9 cellular contexts compared by ENCODE assay signal in the genomic region with DNA sequence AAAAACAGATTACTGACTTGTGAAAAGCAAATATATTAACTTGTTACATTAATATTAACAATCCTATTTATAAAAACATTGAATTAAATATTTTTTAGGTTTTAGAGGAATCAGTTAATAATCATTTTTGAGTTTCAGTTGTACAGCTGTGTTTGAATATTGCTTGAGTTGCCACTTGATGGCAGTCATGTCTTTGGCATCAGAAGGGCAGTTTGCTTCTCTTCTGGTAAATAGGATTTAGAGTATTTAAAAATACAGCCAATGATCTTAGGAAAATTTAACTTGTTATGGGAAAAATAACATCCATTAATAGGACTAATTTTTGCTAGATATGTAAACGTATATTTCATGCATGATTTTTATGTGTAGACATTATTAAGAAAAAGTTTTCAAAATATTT.
A peak's percentile ranks its signal among the peaks of the same experiment; 100 is the strongest.
DNase-seq lines count a peak whose midpoint lies in the region; ATAC-seq, FAIRE-seq and TF ChIP-seq lines count a peak whose summit lies in the region.
"Had no signal": no experiment of that assay in that cellular context is flagged by ENCODE, and none has a peak within 500 bp of the region (broad histone marks: within the 10 kb centered on the region; RNA-seq: fewer than 3 reads in every experiment).

No MANE protein-coding gene starts in this region.

- no peaks in the 10 kb centered on the region for H3K9me3 Mint-ChIP-seq in nephron
- peaks cover 2% of the 10 kb centered on the region for H3K9me3 Mint-ChIP-seq in activated CD8-positive, alpha-beta memory T cell treated with anti-CD3 and anti-CD28 coated beads, Interleukin-2, amount 10 ng/mL, durations not matched to agents 7 days and 5 days (ENCODE audit: low read depth)

- H3K4me1 ChIP-seq in effector memory CD4-positive, alpha-beta T cell (ENCODE audit: control insufficient read depth, insufficient read depth, low read length, poor library complexity, severe bottlenecking) = no peaks in the 10 kb centered on the region

- no peak for DNase-seq in GM13977 (ENCODE audit: low spot score)
- peak; percentile 50 for DNase-seq in NCI-H1694 (lab: John Stamatoyannopoulos, UW)
- DNase-seq in bronchial epithelial cell (ENCODE audit: low read depth) = peak; percentile 9
- DNase-seq in activated CD8-positive, alpha-beta memory T cell treated with anti-CD3 and anti-CD28 coated beads, Interleukin-2, amount 10 ng/mL, durations not matched to agents 7 days and 5 days = no peak
- DNase-seq in effector memory CD4-positive, alpha-beta T cell = no peak
- DNase-seq in D341Med (ENCODE audit: low spot score) = no peak

- TF ChIP-seq CTCF in GM13977 (IDR thresholded peaks at IDR 0.05; ENCODE audit: extremely low read depth, insufficient read depth, missing control alignments) = peak; percentile 5
- TF ChIP-seq CTCF in bronchial epithelial cell (IDR thresholded peaks at IDR 0.05; ENCODE audit: insufficient read depth, low read length, severe bottlenecking) = no peak
- peak; percentile 56 to 66 (median 56) for TF ChIP-seq CTCF in nephron (IDR thresholded peaks at IDR 0.05; ENCODE audit: unreplicated experiment in 3 of 3)

- in situ Hi-C loops in GM13977 (cut with MboI; ENCODE audit: low pct_unique_long_range_greater_than_20kb, low sequenced_read_pairs, unreplicated experiment) = no loop called here

- no peaks in the 10 kb centered on the region for H3K9me3 ChIP-seq in effector memory CD4-positive, alpha-beta T cell (ENCODE audit: control insufficient read depth, low read length)
- H3K9me3 ChIP-seq: thoracic aorta had no signal

- no peaks in the 10 kb centered on the region for H3K27me3 ChIP-seq in bronchial epithelial cell (ENCODE audit: control insufficient read depth, insufficient read depth, low read length)
- H3K27me3 ChIP-seq in effector memory CD4-positive, alpha-beta T cell (replicated peaks; ENCODE audit: control insufficient read depth, insufficient read depth, low read length, poor library complexity, severe bottlenecking) = no peaks in the 10 kb centered on the region

- no peaks in the 10 kb centered on the region for H3K36me3 Mint-ChIP-seq in nephron (ENCODE audit: low read depth)
- H3K36me3 Mint-ChIP-seq in activated CD8-positive, alpha-beta memory T cell treated with anti-CD3 and anti-CD28 coated beads, Interleukin-2, amount 10 ng/mL, durations not matched to agents 7 days and 5 days = no peaks in the 10 kb centered on the region

- no peak overlapping the region for H3K4me3 Mint-ChIP-seq in nephron
- no peak overlapping the region for H3K4me3 Mint-ChIP-seq in activated CD8-positive, alpha-beta memory T cell treated with anti-CD3 and anti-CD28 coated beads, Interleukin-2, amount 10 ng/mL, durations not matched to agents 7 days and 5 days

- no peak overlapping the region for H3K27ac Mint-ChIP-seq in nephron
- H3K27ac Mint-ChIP-seq in activated CD8-positive, alpha-beta memory T cell treated with anti-CD3 and anti-CD28 coated beads, Interleukin-2, amount 10 ng/mL, durations not matched to agents 7 days and 5 days = no peak overlapping the region

- no peak overlapping the region for H3K27ac ChIP-seq in effector memory CD4-positive, alpha-beta T cell (ENCODE audit: insufficient read depth, low read length, poor library complexity, severe bottlenecking)
- H3K27ac ChIP-seq: thoracic aorta had no signal

- H3K27me3 Mint-ChIP-seq in nephron (ENCODE audit: low read depth) = no peaks in the 10 kb centered on the region
- H3K27me3 Mint-ChIP-seq in activated CD8-positive, alpha-beta memory T cell treated with anti-CD3 and anti-CD28 coated beads, Interleukin-2, amount 10 ng/mL, durations not matched to agents 7 days and 5 days = no peaks in the 10 kb centered on the region

- no peak for FAIRE-seq in bronchial epithelial cell (lab: Jason Lieb, UNC)

- ATAC-seq in activated CD8-positive, alpha-beta memory T cell treated with anti-CD3 and anti-CD28 coated beads, Interleukin-2, amount 10 ng/mL, durations not matched to agents 7 days and 5 days = no peak
- no peak for ATAC-seq in HG03354 (IDR thresholded peaks at IDR 0.05; ENCODE audit: poor library complexity, severe bottlenecking, unreplicated experiment)

- H3K4me1 Mint-ChIP-seq in nephron = peaks cover 5% of the 10 kb centered on the region
- H3K4me1 Mint-ChIP-seq in activated CD8-positive, alpha-beta memory T cell treated with anti-CD3 and anti-CD28 coated beads, Interleukin-2, amount 10 ng/mL, durations not matched to agents 7 days and 5 days = no peaks in the 10 kb centered on the region

- no peak overlapping the region for H3K4me3 ChIP-seq in bronchial epithelial cell (ENCODE audit: low read depth, low read length)
- H3K4me3 ChIP-seq in effector memory CD4-positive, alpha-beta T cell (ENCODE audit: insufficient read depth, low read depth, low read length, poor library complexity, severe bottlenecking) = no peak overlapping the region
- H3K4me3 ChIP-seq: thoracic aorta had no signal

- CTCF ChIA-PET in activated CD8-positive, alpha-beta memory T cell treated with anti-CD3 and anti-CD28 coated beads, Interleukin-2, amount 10 ng/mL, durations not matched to agents 7 days and 5 days (lab: Charles Lee) = no interaction called here

- no peaks in the 10 kb centered on the region for H3K36me3 ChIP-seq in bronchial epithelial cell (ENCODE audit: control insufficient read depth, insufficient read depth, low read length)
- H3K36me3 ChIP-seq in effector memory CD4-positive, alpha-beta T cell (ENCODE audit: control insufficient read depth, insufficient read depth, low read length) = no peaks in the 10 kb centered on the region
- H3K36me3 ChIP-seq: thoracic aorta had no signal

Comparison
In these comparisons a context has a peak if more than half of its experiments do, and no peak if none do; other contexts are left out.
1. DNase-seq: peak in NCI-H1694 (single experiment) and bronchial epithelial cell (single experiment); none in GM13977 (single experiment), activated CD8-positive, alpha-beta memory T cell treated with anti-CD3 and anti-CD28 coated beads, Interleukin-2, amount 10 ng/mL, durations not matched to agents 7 days and 5 days (single experiment), effector memory CD4-positive, alpha-beta T cell (0 of 3) and D341Med (single experiment).